In the genomic region with DNA sequence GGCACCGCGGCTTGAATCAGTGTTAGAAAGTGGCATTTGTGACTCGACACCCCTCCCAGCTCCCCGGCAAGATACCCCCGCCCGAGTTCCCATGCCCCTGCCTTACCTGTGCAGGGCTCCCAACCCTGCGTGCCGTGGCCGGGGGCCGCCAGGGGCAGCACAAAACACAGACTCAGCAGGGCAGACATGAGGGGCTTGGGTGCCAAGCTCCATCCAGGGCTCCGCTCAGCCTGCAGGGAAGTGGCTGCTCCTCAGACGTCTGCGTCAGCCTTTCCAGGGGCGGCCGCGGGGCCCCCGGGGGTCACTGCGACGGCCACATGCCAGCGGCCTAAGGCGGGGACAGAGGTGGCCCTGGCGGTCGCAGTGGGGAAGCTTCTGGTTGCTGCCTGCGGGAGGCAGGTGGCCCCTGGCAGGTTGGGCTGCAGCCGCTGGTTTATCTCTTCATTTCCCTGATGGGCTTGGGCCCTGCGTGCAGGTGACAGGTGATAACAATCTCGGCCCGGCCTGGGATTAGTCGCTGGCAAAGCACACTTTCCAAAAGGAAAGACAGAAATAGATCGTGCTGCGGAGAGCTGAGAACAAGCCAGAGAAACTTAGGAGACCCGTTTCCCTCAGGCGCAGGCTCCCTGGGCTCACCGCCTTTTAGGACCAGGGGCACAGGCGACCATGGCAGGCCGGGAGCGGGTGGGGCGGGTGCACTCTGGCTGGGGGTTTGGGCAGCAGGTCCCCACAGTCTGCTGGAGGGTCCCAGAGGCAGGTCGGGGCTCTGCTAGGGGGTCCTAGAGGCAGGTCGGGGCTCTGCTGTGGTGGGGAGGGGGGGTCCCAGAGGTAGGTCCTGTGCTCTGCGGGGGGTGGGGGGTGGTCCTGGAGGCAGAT, we compare ENCODE assay signal across 13 cellular contexts. TPM values are rescaled to one million over a fixed set of nuclear protein-coding genes. Genes with fewer than 3 reads are reported as not detected.
DNase-seq lines count a peak whose midpoint lies in the region; ATAC-seq and TF ChIP-seq lines count a peak whose summit lies in the region.
"Had no signal": no experiment of that assay in that cellular context is flagged by ENCODE, and none has a peak within 500 bp of the region (broad histone marks: within the 10 kb centered on the region; RNA-seq: fewer than 3 reads in every experiment).

A gene (minus strand): TSS at position 246 of the 876 bp plus-strand sequence. CDS start 58 bp downstream, at position 188.

- no peak for TF ChIP-seq POLR2A in thyroid gland (IDR thresholded peaks at IDR 0.05)

- no peaks in the 10 kb centered on the region for H3K4me1 Mint-ChIP-seq in MCF 10A (ENCODE audit: insufficient read depth, unreplicated experiment)

- H3K9me3 Mint-ChIP-seq in MCF 10A (ENCODE audit: unreplicated experiment), result no peaks in the 10 kb centered on the region

- H3K27me3 ChIP-seq in cardiac muscle cell, result peaks cover 89% of the 10 kb centered on the region
- H3K27me3 ChIP-seq in iPS DF 6.9 (ENCODE audit: control insufficient read depth, insufficient read depth, low read length), result peaks cover 32% of the 10 kb centered on the region
- H3K27me3 ChIP-seq in thyroid gland, result peaks cover 6% of the 10 kb centered on the region
- H3K27me3 ChIP-seq: testis had no signal

- peak in 1 of 2 donors; percentile 68 for DNase-seq in cardiac muscle cell (ENCODE audit: low read depth in 1 of 2, low spot score in 1 of 2)
- no peak for DNase-seq in Right ventricle myocardium superior
- peak; percentile 25 for DNase-seq in NCI-H526 treated with DMSO at 0.1 percent for 48 hours (lab: John Stamatoyannopoulos, UW)
- no peak for DNase-seq in iPS DF 6.9 (ENCODE audit: low read depth, low spot score)
- peak; percentile 45 to 55 for DNase-seq in thyroid gland
- DNase-seq in MCF 10A (ENCODE audit: unreplicated experiment), result no peak
- no peak for DNase-seq in NOMO-1 treated with DMSO at 0.1 percent for 48 hours (lab: John Stamatoyannopoulos, UW; ENCODE audit: unreplicated experiment)
- DNase-seq: testis had no signal

- no CpG with 5 or more reads among the region's 41 CpGs for WGBS in iPS DF 6.9 (ENCODE audit: insufficient coverage, insufficient read length)
- 4 to 5% methylated on average over 20 to 28 of the region's 41 CpGs for WGBS in thyroid gland, 2 donors

- H3K9me3 ChIP-seq in cardiac muscle cell (ENCODE audit: low read depth), result no peaks in the 10 kb centered on the region
- no peaks in the 10 kb centered on the region for H3K9me3 ChIP-seq in iPS DF 6.9 (ENCODE audit: control insufficient read depth, insufficient read depth, low read length)
- no peaks in the 10 kb centered on the region for H3K9me3 ChIP-seq in thyroid gland
- H3K9me3 ChIP-seq: adrenal gland, testis had no signal

- H3K27ac ChIP-seq in cardiac muscle cell (no peak within 1 kb of the TSS), iPS DF 6.9 (ENCODE audit: low read length) (no peak within 1 kb of the TSS), thyroid gland (no peak within 1 kb of the TSS)
- H3K27ac ChIP-seq: adrenal gland; BLaER1 treated with 17β-estradiol and CSF1 and Interleukin-3, amounts not matched to agents 10 nM and 100 nM; testis had no signal

- H3K36me3 ChIP-seq in cardiac muscle cell (no peaks in the 10 kb centered on the region), iPS DF 6.9 (ENCODE audit: control insufficient read depth, insufficient read depth, low read length) (no peaks in the 10 kb centered on the region), thyroid gland (no peaks in the 10 kb centered on the region)
- H3K36me3 ChIP-seq: adrenal gland; BLaER1 treated with 17β-estradiol and CSF1 and Interleukin-3, amounts not matched to agents 10 nM and 100 nM had no signal

- no peak for TF ChIP-seq CTCF in cardiac muscle cell (IDR thresholded peaks at IDR 0.05; ENCODE audit: low read depth, low read length)
- peak in 1 of 6 experiments; percentile 11 for TF ChIP-seq CTCF in thyroid gland (IDR thresholded peaks at IDR 0.05)
- no peak for TF ChIP-seq CTCF in MCF 10A (IDR thresholded peaks at IDR 0.05; ENCODE audit: unreplicated experiment)

- POLR2A ChIA-PET in MCF 10A (lab: Yijun Ruan, JAX), result interaction anchor here (1.1 to 2.4 kb wide), 2 partner anchors 9 to 16 kb away, joined by 4 to 7 read pairs; no protein-coding TSS in a partner anchor

- no peak within 1 kb of the TSS for H3K27ac Mint-ChIP-seq in MCF 10A (ENCODE audit: low read depth, unreplicated experiment)

- no TSS peak for BruUV-seq in MCF 10A (replicated peaks; lab: Mats Ljungman, UMichigan)

- peaks cover 32% of the 10 kb centered on the region for H3K4me1 ChIP-seq in cardiac muscle cell (ENCODE audit: low read depth)
- peaks cover 5% of the 10 kb centered on the region for H3K4me1 ChIP-seq in iPS DF 6.9 (ENCODE audit: control insufficient read depth, insufficient read depth, low read length)
- peaks cover 16 to 59% of the 10 kb centered on the region in 2 donors for H3K4me1 ChIP-seq in thyroid gland
- H3K4me1 ChIP-seq: adrenal gland had no signal

- no peaks in the 10 kb centered on the region for H3K36me3 Mint-ChIP-seq in MCF 10A (ENCODE audit: insufficient read depth, unreplicated experiment)

- H3K4me3 Mint-ChIP-seq in MCF 10A (ENCODE audit: unreplicated experiment), result no peak within 1 kb of the TSS

- CTCF ChIA-PET in MCF 10A (lab: Yijun Ruan, JAX), result interaction anchor here (1.2 to 1.9 kb wide), 2 partner anchors 31 to 43 kb away, joined by 3 to 5 read pairs; no protein-coding TSS in a partner anchor

- intact Hi-C loops in Right ventricle myocardium superior (cut with DNase I) (no loop called here), thyroid gland (cut with DNase I) (no loop called here), MCF 10A (cut with micrococcal nuclease) (no loop called here)

- H3K4me3 ChIP-seq in cardiac muscle cell (peak within 1 kb of the TSS; percentile 11), iPS DF 6.9 (ENCODE audit: low read length) (peak within 1 kb of the TSS; percentile 7), thyroid gland (replicated peaks in 1 of 3) (peak within 1 kb of the TSS in 1 of 3 donors; percentile 15)
- H3K4me3 ChIP-seq: adrenal gland; BLaER1 treated with 17β-estradiol and CSF1 and Interleukin-3, amounts not matched to agents 10 nM and 100 nM; testis had no signal

- ATAC-seq in Right ventricle myocardium superior (ENCODE audit: poor library complexity) (no peak), HG02852 (IDR thresholded peaks at IDR 0.05; ENCODE audit: unreplicated experiment) (no peak)
- ATAC-seq: esophagus mucosa had no signal

- H3K27me3 Mint-ChIP-seq in MCF 10A (ENCODE audit: insufficient read depth, unreplicated experiment), result peaks cover 78% of the 10 kb centered on the region

RNA-seq across cellular contexts. Expression of the gene that starts here (rescaled TPM):
- total RNA-seq in cardiac muscle cell (2.8 and 3.2 TPM in 2 replicates), Right ventricle myocardium superior (0.51 TPM), thyroid gland (1 to 10 TPM in 2 of 4 donors, under 1 TPM in 2; 0.21 to 1.3 (median 0.69) TPM), MCF 10A (2022) (not detected in 2 replicates)
- polyA plus RNA-seq in cardiac muscle cell, result 3.4 and 5.3 TPM in 2 replicates
- total RNA-seq: adrenal gland, mammary epithelial cell had no signal
- polyA plus RNA-seq: adrenal gland, mammary epithelial cell had no signal

Comparison
In these comparisons a context has a peak if more than half of its experiments do, and no peak if none do; other contexts are left out.
1. DNase-seq: peak in NCI-H526 treated with DMSO at 0.1 percent for 48 hours (single experiment) and thyroid gland (2 of 2); none in Right ventricle myocardium superior (single experiment), iPS DF 6.9 (single experiment), MCF 10A (single experiment) and NOMO-1 treated with DMSO at 0.1 percent for 48 hours (single experiment).